ENCODE assay signal across 17 cellular contexts in the genomic region with DNA sequence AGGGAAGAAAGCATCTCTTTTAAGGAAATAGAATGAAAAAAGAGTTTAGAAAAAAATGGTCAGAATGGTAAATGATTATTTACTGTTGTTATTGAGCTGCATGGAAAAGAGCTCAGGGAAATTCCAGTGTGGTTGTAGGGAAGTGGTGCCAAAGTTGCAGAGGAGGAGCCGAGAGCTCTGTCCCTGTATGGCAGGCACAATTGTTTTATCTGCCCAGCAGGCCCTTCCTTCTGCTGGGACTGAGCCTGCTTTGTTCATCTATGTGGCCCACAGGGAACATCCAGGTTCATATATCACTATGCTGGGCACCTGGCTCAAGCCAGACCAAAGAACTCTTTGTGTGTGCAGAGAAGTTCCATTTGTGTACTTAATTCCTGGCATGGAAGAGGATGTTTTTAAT.
A peak's percentile ranks its signal among the peaks of the same experiment; 100 is the strongest.
DNase-seq lines count a peak whose midpoint lies in the region; ATAC-seq and TF ChIP-seq lines count a peak whose summit lies in the region.
"Had no signal": no experiment of that assay in that cellular context is flagged by ENCODE, and none has a peak within 500 bp of the region (broad histone marks: within the 10 kb centered on the region; RNA-seq: fewer than 3 reads in every experiment).

No MANE protein-coding gene starts in this region.

- ATAC-seq in Right ventricle myocardium inferior = peak; percentile 51
- no peak for ATAC-seq in right cardiac atrium
- no peak for ATAC-seq in body of pancreas
- ATAC-seq in HG03280 (IDR thresholded peaks at IDR 0.05; ENCODE audit: unreplicated experiment) = no peak
- ATAC-seq: CD8-positive, alpha-beta T cell; HepG2 had no signal

- intact Hi-C loops in Right ventricle myocardium inferior (cut with DNase I) (loop anchor here (5.0 to 10.0 kb wide), 2 partner anchors 79 to 332 kb away; partner anchors contain the start of gene AGAP1), right cardiac atrium (cut with DNase I) (no loop called here), body of pancreas (cut with DNase I) (no loop called here), thyroid gland (cut with DNase I) (no loop called here)

- H3K4me1 ChIP-seq in right cardiac atrium (ENCODE audit: control insufficient read depth, insufficient read depth, low read length) (peaks cover 2% of the 10 kb centered on the region), body of pancreas (peaks cover 43% of the 10 kb centered on the region), thyroid gland (peaks cover 27 to 41% of the 10 kb centered on the region in 2 donors)

- H3K27ac ChIP-seq in right cardiac atrium (ENCODE audit: low read length) (no peak overlapping the region), body of pancreas (peak overlapping the region in 3 of 4 donors; percentile 11 to 74 (median 56)), thyroid gland (peak overlapping the region in 2 of 3 donors; percentile 77 to 79)
- H3K27ac ChIP-seq: 22Rv1 had no signal

- H3K36me3 ChIP-seq in body of pancreas (replicated peaks in 1 of 2; ENCODE audit: insufficient read depth in 1 of 2, low read depth in 2 of 2) = no peaks in the 10 kb centered on the region
- no peaks in the 10 kb centered on the region for H3K36me3 ChIP-seq in thyroid gland

- no peaks in the 10 kb centered on the region for H3K9me3 ChIP-seq in right cardiac atrium (ENCODE audit: control insufficient read depth, low read length)
- no peaks in the 10 kb centered on the region for H3K9me3 ChIP-seq in body of pancreas
- H3K9me3 ChIP-seq in thyroid gland = no peaks in the 10 kb centered on the region

- H3K27me3 ChIP-seq in right cardiac atrium (ENCODE audit: control insufficient read depth, insufficient read depth) = no peaks in the 10 kb centered on the region
- no peaks in the 10 kb centered on the region for H3K27me3 ChIP-seq in body of pancreas
- no peaks in the 10 kb centered on the region for H3K27me3 ChIP-seq in thyroid gland

- WGBS in right cardiac atrium = 42% methylated on average over 1 of the region's 1 CpG
- WGBS in body of pancreas, 2 donors = 35 to 70% methylated on average over 1 of the region's 1 CpG
- 36 to 65% methylated on average over 1 of the region's 1 CpG for WGBS in thyroid gland, 2 donors

- DNase-seq in Right ventricle myocardium inferior (ENCODE audit: missing footprints) = no peak
- no peak for DNase-seq in right cardiac atrium
- DNase-seq in body of pancreas = peak in 1 of 4 donors; percentile 45
- peak; percentile 17 for DNase-seq in kidney tubule cell (ENCODE audit: low spot score)
- DNase-seq in thyroid gland = no peak
- no peak for DNase-seq in NCI-H2029 treated with DMSO at 0.1 percent for 48 hours (lab: John Stamatoyannopoulos, UW)
- DNase-seq: CD8-positive, alpha-beta T cell; COR-L47; DMS153; DMS79 treated with DMSO at 0.1 percent for 48 hours; EL; GDM1; GOT3; H9 had no signal

- no peak for TF ChIP-seq POLR2A in body of pancreas (IDR thresholded peaks at IDR 0.05)
- no peak for TF ChIP-seq POLR2A in thyroid gland (IDR thresholded peaks at IDR 0.05)

- H3K4me3 ChIP-seq in right cardiac atrium (ENCODE audit: low read length) = no peak overlapping the region
- H3K4me3 ChIP-seq in body of pancreas = no peak overlapping the region
- no peak overlapping the region for H3K4me3 ChIP-seq in thyroid gland (replicated peaks in 1 of 3)

- no peak for TF ChIP-seq CTCF in body of pancreas (IDR thresholded peaks at IDR 0.05)
- no peak for TF ChIP-seq CTCF in thyroid gland (IDR thresholded peaks at IDR 0.05)
